In the genomic region with DNA sequence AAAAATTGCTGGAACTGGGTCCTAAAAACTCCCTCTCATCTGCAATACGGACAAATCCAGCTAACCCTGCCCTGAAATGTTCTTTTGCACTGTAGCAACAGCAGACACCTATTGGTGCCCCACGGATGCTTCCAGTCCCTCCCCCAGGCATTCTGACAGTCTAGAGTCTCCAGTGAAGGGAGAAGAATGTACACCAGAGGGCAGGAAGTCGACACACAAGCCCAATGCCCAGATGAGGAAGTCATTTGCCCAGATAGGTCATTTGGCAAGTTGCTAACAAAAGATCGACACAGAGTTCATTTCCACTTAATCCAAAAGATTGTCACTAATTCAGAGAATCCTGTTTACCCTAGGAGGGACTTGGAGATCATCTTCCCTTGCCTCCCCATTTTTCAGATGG, we compare ENCODE assay signal across 8 cellular contexts.
DNase-seq lines count a peak whose midpoint lies in the region; ATAC-seq and TF ChIP-seq lines count a peak whose summit lies in the region.

No MANE protein-coding gene starts in this region.

- H3K9me3 Mint-ChIP-seq in Caco-2 (ENCODE audit: unreplicated experiment), result no peaks in the 10 kb centered on the region

- no peak overlapping the region for H3K4me3 Mint-ChIP-seq in Caco-2 (ENCODE audit: unreplicated experiment)

- H3K36me3 ChIP-seq in Caco-2 (ENCODE audit: control insufficient read depth, insufficient read depth, low read length) (no peaks in the 10 kb centered on the region), SK-N-SH (replicated peaks in 1 of 2; ENCODE audit: control insufficient read depth in 1 of 2, insufficient read depth in 2 of 2, low read length in 1 of 2) (no peaks in the 10 kb centered on the region), kidney epithelial cell (ENCODE audit: control insufficient read depth, insufficient read depth, low read length) (no peaks in the 10 kb centered on the region), testis (ENCODE audit: low read depth, missing control alignments) (no peaks in the 10 kb centered on the region)

- intact Hi-C loops in Caco-2 (cut with micrococcal nuclease; ENCODE audit: unreplicated experiment) (no loop called here), testis (cut with DNase I; ENCODE audit: low total_unique reads) (no loop called here)

- H3F3A ChIP-seq in SK-N-SH (replicated peaks; ENCODE audit: insufficient read depth), result no peaks in the 10 kb centered on the region

- H3K4me2 ChIP-seq in SK-N-SH, result no peak overlapping the region

- H3K4me3 ChIP-seq in Caco-2 (ENCODE audit: low read depth, low read length) (no peak overlapping the region), SK-N-SH (ENCODE audit: low read depth in 2 of 2, low read length in 1 of 2) (no peak overlapping the region), kidney epithelial cell (ENCODE audit: low read depth, low read length) (no peak overlapping the region), testis (no peak overlapping the region)

- TF ChIP-seq RAD21 in SK-N-SH (IDR thresholded peaks at IDR 0.05; ENCODE audit: low read length), result no peak

- no TSS peak for BruUV-seq in Caco-2 (replicated peaks; lab: Mats Ljungman, UMichigan)

- TF ChIP-seq POLR2A in testis (IDR thresholded peaks at IDR 0.05), result no peak

- no peaks in the 10 kb centered on the region for H3K36me3 Mint-ChIP-seq in Caco-2 (ENCODE audit: insufficient read depth, unreplicated experiment)

- no peaks in the 10 kb centered on the region for H3K9me3 ChIP-seq in Caco-2
- H3K9me3 ChIP-seq in SK-N-SH, result no peaks in the 10 kb centered on the region
- H3K9me3 ChIP-seq in testis, result no peaks in the 10 kb centered on the region

- TF ChIP-seq EP300 in SK-N-SH (IDR thresholded peaks at IDR 0.05; ENCODE audit: borderline replicate concordance in 1 of 2, low read depth in 1 of 2, low read length in 1 of 2), result no peak

- WGBS in SK-N-SH (ENCODE audit: low lambda C conversion rate), result 32% methylated on average over 3 of the region's 4 CpGs
- WGBS in testis, 2 donors, result 60 to 65% methylated on average over 3 to 4 of the region's 4 CpGs

- TF ChIP-seq CTCF in Caco-2 (IDR thresholded peaks at IDR 0.05; ENCODE audit: insufficient read depth in 1 of 2, low read depth in 1 of 2, low read length in 1 of 2, severe bottlenecking in 1 of 2, unreplicated experiment in 1 of 2) (no peak), SK-N-SH (IDR thresholded peaks at IDR 0.05) (peak; percentile 19; the same call in 1 of the 2 replicates), kidney epithelial cell (IDR thresholded peaks at IDR 0.05; ENCODE audit: insufficient read depth, low read length, poor library complexity, severe bottlenecking) (peak; percentile 10), testis (IDR thresholded peaks at IDR 0.05) (no peak)

- H3K4me1 Mint-ChIP-seq in Caco-2 (ENCODE audit: low read depth, unreplicated experiment), result peaks cover 16% of the 10 kb centered on the region

- no peaks in the 10 kb centered on the region for H3K79me2 ChIP-seq in SK-N-SH (ENCODE audit: insufficient read depth)

- no peaks in the 10 kb centered on the region for H3K27me3 Mint-ChIP-seq in Caco-2 (ENCODE audit: insufficient read depth, unreplicated experiment)

- no peak for ATAC-seq in GM21737 (IDR thresholded peaks at IDR 0.05; ENCODE audit: unreplicated experiment)

- no peaks in the 10 kb centered on the region for H3K27me3 ChIP-seq in Caco-2 (replicated peaks; ENCODE audit: control insufficient read depth, insufficient read depth, low read length)
- H3K27me3 ChIP-seq in SK-N-SH (ENCODE audit: insufficient read depth), result no peaks in the 10 kb centered on the region
- H3K27me3 ChIP-seq in kidney epithelial cell (ENCODE audit: control insufficient read depth, insufficient read depth, low read length), result no peaks in the 10 kb centered on the region
- no peaks in the 10 kb centered on the region for H3K27me3 ChIP-seq in testis

- H3K27ac ChIP-seq in SK-N-SH (ENCODE audit: low read depth in 2 of 2, low read length in 1 of 2) (no peak overlapping the region), testis (no peak overlapping the region)

- H3K27ac Mint-ChIP-seq in Caco-2 (ENCODE audit: unreplicated experiment), result no peak overlapping the region

- DNase-seq in Caco-2 (peak; percentile 18 to 38), HCEC 1CT (peak; percentile 43), SK-N-SH (no peak), kidney epithelial cell (ENCODE audit: low read depth) (no peak), ecto neural progenitor cell (ENCODE audit: low spot score) (no peak), testis (no peak), H4 (ENCODE audit: low spot score) (no peak)

- H4K20me1 ChIP-seq in SK-N-SH (ENCODE audit: insufficient read depth), result no peaks in the 10 kb centered on the region

- H3K9ac ChIP-seq in SK-N-SH, result no peak overlapping the region

- H3K4me1 ChIP-seq in Caco-2 (0 out of 2 replicates have a peak, but pooled peaks cover 6% of the 10 kb centered on the region), SK-N-SH (ENCODE audit: control insufficient read depth in 1 of 2, insufficient read depth in 2 of 2, low read depth in 1 of 2, low read length in 1 of 2) (no peaks in the 10 kb centered on the region; a peak in 1 of 4 replicates), testis (no peaks in the 10 kb centered on the region)

- no peak overlapping the region; the same call in 1 of the 2 replicates for H2AFZ ChIP-seq in SK-N-SH (ENCODE audit: low read depth)

- no peaks in the 10 kb centered on the region for H3K9me2 ChIP-seq in SK-N-SH

- POLR2A ChIA-PET in Caco-2 (lab: Charles Lee), result no interaction called here
- POLR2A ChIA-PET in SK-N-SH (lab: Yijun Ruan, JAX), result no interaction called here

- CTCF ChIA-PET in Caco-2 (lab: Charles Lee) (no interaction called here), SK-N-SH (lab: Yijun Ruan, JAX) (no interaction called here)

TF ChIP-seq in SK-N-SH, 30 proteins besides CTCF, POLR2A, EP300 and RAD21:
- TF ChIP-seq TCF12 (IDR thresholded peaks at IDR 0.05) (no peak), SMC3 (IDR thresholded peaks at IDR 0.05; ENCODE audit: low read depth, low read length) (peak; percentile 15; the same call in 1 of the 2 replicates)

Comparison
In these comparisons a context has a peak if more than half of its experiments do, and no peak if none do; other contexts are left out.
1. DNase-seq: peak in Caco-2 (2 of 2) and HCEC 1CT (single experiment); none in SK-N-SH (single experiment), kidney epithelial cell (single experiment), ecto neural progenitor cell (single experiment), testis (single experiment) and H4 (single experiment).
2. CTCF ChIP-seq: peak in SK-N-SH (single experiment) and kidney epithelial cell (single experiment); none in Caco-2 (0 of 2) and testis (0 of 3).